33 cellular contexts compared by ENCODE assay signal in the genomic region with DNA sequence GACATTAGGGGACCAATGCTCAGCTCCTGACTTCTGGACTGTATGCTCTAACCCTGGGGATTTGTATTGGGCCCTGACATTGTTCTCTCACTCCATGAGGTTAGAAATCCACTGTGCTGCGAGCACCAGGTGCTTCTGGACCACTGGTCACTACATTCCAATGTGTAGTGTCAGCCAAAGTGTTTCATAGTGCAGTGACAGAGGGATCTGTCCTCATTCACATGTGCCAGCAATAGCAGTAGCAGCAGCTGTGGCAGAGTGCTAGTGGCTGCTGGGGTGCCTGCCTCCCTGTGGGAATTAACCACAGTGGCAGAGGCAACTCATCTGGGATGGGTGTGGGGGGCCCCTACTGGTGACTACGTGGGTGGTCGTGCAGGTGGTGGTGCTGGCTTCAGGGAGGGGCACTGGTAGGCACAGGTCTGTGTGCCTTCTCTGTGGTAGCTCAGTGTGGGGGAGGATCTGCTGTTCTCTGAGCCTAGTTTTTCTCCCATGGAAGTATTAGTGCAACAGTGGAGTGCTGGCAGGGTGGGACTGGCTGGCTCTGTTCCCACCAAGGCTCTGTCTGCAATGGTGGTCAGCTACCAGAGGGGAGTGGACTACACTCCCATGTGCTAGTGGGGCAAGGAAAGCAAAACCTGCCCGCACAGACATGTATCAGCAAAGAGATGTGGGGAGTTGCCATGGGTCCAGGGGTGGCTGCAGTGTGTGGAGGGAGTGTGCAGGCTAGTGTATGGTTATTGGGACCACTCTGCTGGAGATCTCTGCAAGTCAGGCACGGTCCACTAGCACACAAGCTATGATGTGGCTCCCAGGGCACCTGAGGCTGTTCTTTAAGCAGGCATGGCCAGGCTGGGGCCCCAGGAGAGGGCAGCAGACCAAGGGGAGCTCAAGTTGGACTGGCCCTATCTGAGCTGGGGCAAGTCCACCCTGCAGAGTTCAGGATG.
DNase-seq lines count a peak whose midpoint lies in the region; ATAC-seq, FAIRE-seq and TF ChIP-seq lines count a peak whose summit lies in the region.
"Had no signal": no experiment of that assay in that cellular context is flagged by ENCODE, and none has a peak within 500 bp of the region (broad histone marks: within the 10 kb centered on the region; RNA-seq: fewer than 3 reads in every experiment).

No MANE protein-coding gene starts in this region.

- H3K36me3 ChIP-seq in osteoblast (ENCODE audit: insufficient read depth, low read length) = no peaks in the 10 kb centered on the region
- H3K36me3 ChIP-seq: right atrium auricular region had no signal

- no peaks in the 10 kb centered on the region for H3K9me3 ChIP-seq in osteoblast (ENCODE audit: low read depth, low read length)

- no peak for ATAC-seq in HG03442 (IDR thresholded peaks at IDR 0.05; ENCODE audit: unreplicated experiment)
- ATAC-seq: body of pancreas, left colon, PC-3, Right ventricle myocardium inferior had no signal

- no peak overlapping the region for H3K4me2 ChIP-seq in osteoblast (ENCODE audit: insufficient read depth, low read length)
- H3K4me2 ChIP-seq: BLaER1 had no signal

- no peaks in the 10 kb centered on the region for H3K4me1 ChIP-seq in osteoblast (ENCODE audit: insufficient read depth, low read length)
- H3K4me1 ChIP-seq: BLaER1, body of pancreas, parathyroid adenoma, right atrium auricular region, tibial nerve had no signal

- TF ChIP-seq POLR2A in NB4 (IDR thresholded peaks at IDR 0.05; ENCODE audit: extremely low read depth, insufficient read length) (no peak), GM12891 (IDR thresholded peaks at IDR 0.05; ENCODE audit: low read depth, low read length) (no peak)

- no peak for TF ChIP-seq CTCF in NB4 (IDR thresholded peaks at IDR 0.05; ENCODE audit: low read depth, low read length)
- no peak for TF ChIP-seq CTCF in osteoblast (IDR thresholded peaks at IDR 0.05; ENCODE audit: extremely low read depth, low read depth, low read length)

- no peaks in the 10 kb centered on the region for H3K79me2 ChIP-seq in osteoblast (ENCODE audit: insufficient read depth, low read length)
- H3K79me2 ChIP-seq: parathyroid adenoma had no signal

- H3K4me3 ChIP-seq in NB4 (ENCODE audit: low read depth, low read length) (no peak overlapping the region), osteoblast (ENCODE audit: insufficient read depth, low read length) (no peak overlapping the region)
- H3K4me3 ChIP-seq: BLaER1, body of pancreas, right atrium auricular region, tibial nerve had no signal

- H3K27ac ChIP-seq in osteoblast (ENCODE audit: low read depth, low read length) = no peak overlapping the region
- H3K27ac ChIP-seq: BLaER1, body of pancreas, parathyroid adenoma, right atrium auricular region, tibial nerve had no signal

- DNase-seq in EL (peak; percentile 2), NB4 (ENCODE audit: low read depth) (peak; percentile 1), iris pigment epithelial cell (ENCODE audit: low read depth) (peak; percentile 4), osteoblast (ENCODE audit: insufficient read length, low spot score, missing footprints) (peak; percentile 50), SHP77 (lab: John Stamatoyannopoulos, UW) (no peak), GM12891 (ENCODE audit: insufficient read length, low spot score) (no peak), NCI-H345 (lab: John Stamatoyannopoulos, UW) (no peak)
- DNase-seq: activated CD4-positive, alpha-beta T cell treated with anti-CD3 and anti-CD28 coated beads, Interleukin-2, amount 50 U/mL, for 48 hours; activated CD4-positive, CD25-positive, alpha-beta regulatory T cell treated with anti-CD3 and anti-CD28 coated beads, Interleukin-2, amount 50 U/mL, for 72 hours; activated naive CD4-positive, alpha-beta T cell; body of pancreas; HCEC 1CT; Kasumi-1; left colon; mammary epithelial cell; NCI-H1092 treated with DMSO at 0.1 percent for 48 hours; NCI-H187; NCI-H2171; NCI-H526; nephron progenitor cell; NK-92 treated with Interleukin-12 subunit alpha and Interleukin-12 subunit beta, amount 100 ng/mL, for 24 hours; PC-3; stimulated activated CD4-positive, alpha-beta T cell treated with anti-CD3 and anti-CD28 coated beads, Interleukin-2, amount 100 ng/mL, for 48 hours; T-helper 2 cell had no signal

- no peak for FAIRE-seq in GM12891 (lab: Jason Lieb, UNC)
- FAIRE-seq: endometrium, frontal cortex, G401.6 had no signal

- H4K20me1 ChIP-seq in osteoblast (ENCODE audit: insufficient read depth, low read length) = no peaks in the 10 kb centered on the region
- H4K20me1 ChIP-seq: BLaER1 had no signal

- no peaks in the 10 kb centered on the region for H3K27me3 ChIP-seq in osteoblast (ENCODE audit: insufficient read depth, low read length)
- H3K27me3 ChIP-seq: BLaER1, body of pancreas, right atrium auricular region, tibial nerve had no signal

- H2AFZ ChIP-seq in osteoblast (ENCODE audit: low read length) = no peak overlapping the region
- H2AFZ ChIP-seq: parathyroid adenoma had no signal

TF ChIP-seq in GM12891, 5 proteins besides CTCF, POLR2A, EP300 and RAD21:
- no peak for TF ChIP-seq POU2F2 (IDR thresholded peaks at IDR 0.05; ENCODE audit: low read depth, low read length)
- TF ChIP-seq POLR2AphosphoS5 (IDR thresholded peaks at IDR 0.05; ENCODE audit: low read depth, low read length) = no peak
- TF ChIP-seq PAX5 (IDR thresholded peaks at IDR 0.05; ENCODE audit: insufficient read depth, low read length, severe bottlenecking) = no peak
- no peak for TF ChIP-seq TAF1 (IDR thresholded peaks at IDR 0.05; ENCODE audit: low read depth, low read length)
- TF ChIP-seq SPI1 (IDR thresholded peaks at IDR 0.05; ENCODE audit: low read depth, low read length) = no peak

Comparison
In these comparisons a context has a peak if more than half of its experiments do, and no peak if none do; other contexts are left out.
1. DNase-seq: peak in EL (single experiment), NB4 (single experiment), iris pigment epithelial cell (single experiment) and osteoblast (single experiment); none in SHP77 (0 of 2), GM12891 (single experiment) and NCI-H345 (single experiment).